Comparison of ENCODE assay signal across 12 cellular contexts in the genomic region with DNA sequence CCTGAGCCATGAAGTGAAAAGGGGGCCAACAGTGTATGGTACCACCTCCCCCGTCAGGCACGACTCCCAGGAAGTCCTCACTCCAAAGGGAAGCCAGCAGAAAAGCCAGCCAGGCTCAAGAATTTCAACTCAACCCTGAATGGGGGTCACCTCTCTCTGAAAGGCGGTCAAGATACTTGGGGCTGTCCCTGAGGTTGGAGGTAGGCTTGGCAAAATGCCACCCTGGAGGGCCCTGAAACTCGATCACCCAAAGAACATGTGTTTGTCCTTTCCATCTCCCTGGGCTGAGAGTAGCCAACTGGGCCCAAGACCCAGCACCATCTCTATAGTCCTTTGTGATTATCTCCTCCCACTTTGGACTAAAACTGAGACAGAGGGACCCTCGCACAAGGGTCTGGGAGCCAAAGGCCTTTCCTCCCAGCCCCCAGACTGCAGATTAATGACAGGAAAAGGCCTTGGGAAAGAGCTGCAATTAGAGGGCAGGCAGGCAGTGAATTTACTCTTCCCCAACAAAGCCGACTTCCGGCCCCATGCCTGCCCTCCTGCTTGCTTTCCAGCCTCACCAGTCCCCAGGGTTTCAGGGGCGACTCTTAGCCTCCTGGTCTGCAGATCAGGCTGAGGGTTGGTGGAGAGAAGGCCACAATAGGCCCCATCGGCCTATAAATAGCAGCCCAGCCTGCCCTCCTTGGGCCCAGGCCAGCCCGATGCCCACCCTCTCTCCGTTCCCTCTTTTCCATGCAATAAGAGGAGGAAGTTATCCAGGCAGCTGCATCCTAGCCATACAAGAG. TPM values are rescaled to one million over a fixed set of nuclear protein-coding genes. Genes with fewer than 3 reads are reported as not detected.
DNase-seq lines count a peak whose midpoint lies in the region; ATAC-seq and TF ChIP-seq lines count a peak whose summit lies in the region.
"Had no signal": no experiment of that assay in that cellular context is flagged by ENCODE, and none has a peak within 500 bp of the region (broad histone marks: within the 10 kb centered on the region; RNA-seq: fewer than 3 reads in every experiment).

No MANE protein-coding gene starts in this region.

- peaks cover 72% of the 10 kb centered on the region for H3K4me1 ChIP-seq in BLaER1
- H3K4me1 ChIP-seq in DND-41 (ENCODE audit: insufficient read depth, low read length): peaks cover 68% of the 10 kb centered on the region

- peak overlapping the region; percentile 43 for H3K4me3 ChIP-seq in BLaER1
- H3K4me3 ChIP-seq in DND-41 (ENCODE audit: low read depth in 1 of 2, low read length in 2 of 2): peak overlapping the region; percentile 12 to 51; a peak in 3 of 4 replicates
- H3K4me3 ChIP-seq in SU-DHL-6 (ENCODE audit: insufficient read depth, low read length, poor library complexity, severe bottlenecking): no peak overlapping the region
- H3K4me3 ChIP-seq in foreskin fibroblast (ENCODE audit: low read depth in 1 of 2, low read length in 2 of 2): no peak overlapping the region
- H3K4me3 ChIP-seq: dorsolateral prefrontal cortex had no signal

- peak; percentile 20 for DNase-seq in DND-41
- no peak for DNase-seq in immature natural killer cell
- no peak for DNase-seq in stimulated activated CD4-positive, alpha-beta T cell treated with anti-CD3 and anti-CD28 coated beads, Interleukin-2, amount 100 ng/mL, for 48 hours
- no peak for DNase-seq in NCI-H526 treated with DMSO at 0.1 percent for 48 hours (lab: John Stamatoyannopoulos, UW)
- no peak for DNase-seq in foreskin fibroblast
- DNase-seq: anterior cingulate cortex, NCI-H1930 had no signal

- no peaks in the 10 kb centered on the region for H3K9me3 ChIP-seq in BLaER1
- no peaks in the 10 kb centered on the region for H3K9me3 ChIP-seq in DND-41 (ENCODE audit: insufficient read depth, low read length, severe bottlenecking)
- H3K9me3 ChIP-seq in SU-DHL-6 (ENCODE audit: insufficient read depth, low read length): no peaks in the 10 kb centered on the region

- H3K79me2 ChIP-seq in DND-41 (ENCODE audit: insufficient read depth, low read length) (peaks cover 95% of the 10 kb centered on the region), SU-DHL-6 (ENCODE audit: insufficient read depth, low read length) (peaks cover 66% of the 10 kb centered on the region)

- TF ChIP-seq CTCF in DND-41 (IDR thresholded peaks at IDR 0.05; ENCODE audit: borderline replicate concordance, extremely low read depth, low read length, poor library complexity, severe bottlenecking) (no peak), SU-DHL-6 (IDR thresholded peaks at IDR 0.05; ENCODE audit: insufficient read depth, low read length, poor library complexity, severe bottlenecking) (no peak), foreskin fibroblast (IDR thresholded peaks at IDR 0.05; ENCODE audit: low read depth, low read length) (no peak)

- H3K36me3 Mint-ChIP-seq in immature natural killer cell: peaks cover 42 to 69% (median 51%) of the 10 kb centered on the region in 3 donors
- H3K36me3 Mint-ChIP-seq: mesothelial cell of epicardium had no signal

- H3K4me1 Mint-ChIP-seq in immature natural killer cell: peaks cover 85 to 86% of the 10 kb centered on the region in 2 donors
- H3K4me1 Mint-ChIP-seq: mesothelial cell of epicardium had no signal

- H3K9ac ChIP-seq in BLaER1: peak overlapping the region; percentile 48; the same call in 1 of the 2 replicates
- peak overlapping the region; percentile 96 for H3K9ac ChIP-seq in DND-41 (ENCODE audit: low read depth, low read length)
- peak overlapping the region; percentile 16; the same call in 1 of the 2 replicates for H3K9ac ChIP-seq in SU-DHL-6 (ENCODE audit: low read length)

- H3K4me2 ChIP-seq in BLaER1 (peak overlapping the region; percentile 97), DND-41 (ENCODE audit: insufficient read depth, low read length) (peak overlapping the region; percentile 92), SU-DHL-6 (ENCODE audit: low read depth, low read length, poor library complexity, severe bottlenecking) (peak overlapping the region; percentile 48)

- H3K27ac Mint-ChIP-seq in immature natural killer cell: peak overlapping the region; percentile 83 to 100 (median 92)
- H3K27ac Mint-ChIP-seq: mesothelial cell of epicardium had no signal

- peak overlapping the region; percentile 73 to 88 (median 78) for H3K4me3 Mint-ChIP-seq in immature natural killer cell
- H3K4me3 Mint-ChIP-seq: mesothelial cell of epicardium had no signal

- H3K27me3 Mint-ChIP-seq in immature natural killer cell (ENCODE audit: low read depth in 3 of 3): peaks cover 9 to 22% (median 14%) of the 10 kb centered on the region in 3 donors

- peak overlapping the region; percentile 79 for H3K27ac ChIP-seq in BLaER1
- H3K27ac ChIP-seq in DND-41 (ENCODE audit: low read length): peak overlapping the region; percentile 83
- peak overlapping the region; percentile 76 for H3K27ac ChIP-seq in SU-DHL-6 (ENCODE audit: low read depth, low read length)
- H3K27ac ChIP-seq: dorsolateral prefrontal cortex had no signal

- H4K20me1 ChIP-seq in BLaER1 (peaks cover 76% of the 10 kb centered on the region), DND-41 (ENCODE audit: insufficient read depth, low read length) (peaks cover 76% of the 10 kb centered on the region), SU-DHL-6 (ENCODE audit: low read depth, low read length) (no peaks in the 10 kb centered on the region)

- no peaks in the 10 kb centered on the region for H3K9me3 Mint-ChIP-seq in immature natural killer cell

- peaks cover 62% of the 10 kb centered on the region for H3K36me3 ChIP-seq in BLaER1
- H3K36me3 ChIP-seq in DND-41 (ENCODE audit: insufficient read depth, low read length): peaks cover 93% of the 10 kb centered on the region
- no peaks in the 10 kb centered on the region for H3K36me3 ChIP-seq in SU-DHL-6 (ENCODE audit: low read length)

- ATAC-seq in DND-41 (ENCODE audit: insufficient read depth, low read depth) (no peak), HG03521 (IDR thresholded peaks at IDR 0.05; ENCODE audit: unreplicated experiment) (no peak)

- peaks cover 47% of the 10 kb centered on the region for H3K27me3 ChIP-seq in BLaER1
- H3K27me3 ChIP-seq in DND-41 (ENCODE audit: insufficient read depth, low read length, poor library complexity): no peaks in the 10 kb centered on the region
- H3K27me3 ChIP-seq in SU-DHL-6 (ENCODE audit: low read length): no peaks in the 10 kb centered on the region

- peaks cover 13% of the 10 kb centered on the region; the same call in 1 of the 2 replicates for H3F3A ChIP-seq in SU-DHL-6 (ENCODE audit: insufficient read depth)

- no peaks in the 10 kb centered on the region for H3K9me2 ChIP-seq in SU-DHL-6 (replicated peaks; ENCODE audit: insufficient read depth, low read length)

- no peak overlapping the region for H2AFZ ChIP-seq in DND-41 (ENCODE audit: low read depth, low read length)
- H2AFZ ChIP-seq in SU-DHL-6 (ENCODE audit: low read depth, low read length, severe bottlenecking): no peak overlapping the region

RNA-seq across cellular contexts. Expression of a gene that starts 5.6 kb away (rescaled TPM):
- 100 to 1,000 TPM; 254 to 569 (median 270) TPM for polyA plus RNA-seq in immature natural killer cell

RNA-seq across cellular contexts. Expression of a gene that starts 46.6 kb away (rescaled TPM):
- 1 to 10 TPM in 2 of 3 donors, under 1 TPM in 1; 0.60 to 2.9 (median 2.7) TPM for polyA plus RNA-seq in immature natural killer cell

RNA-seq across cellular contexts. Expression of a gene that starts 58.3 kb away (rescaled TPM):
- 1 to 10 TPM; 1.4 to 2.2 (median 1.6) TPM for polyA plus RNA-seq in immature natural killer cell

Comparison
In these comparisons a context has a peak if more than half of its experiments do, and no peak if none do; other contexts are left out.
1. H3K4me3 ChIP-seq: peak in BLaER1 (single experiment) and DND-41 (2 of 2); none in SU-DHL-6 (single experiment) and foreskin fibroblast (0 of 2).
2. H3K9ac ChIP-seq: peak in every context shown above with its lines; median percentile 96 in DND-41; 48 in BLaER1; 16 in SU-DHL-6.
3. Peak in every context shown above with its lines, with median percentiles within 50 percentile points of each other: H3K27ac ChIP-seq and H3K4me2 ChIP-seq.